In genomic region chr21:25507522-25507921, GRCh38 we compare ENCODE assay signal across 11 cellular contexts.
DNase-seq lines count a peak whose midpoint lies in the region; ATAC-seq and TF ChIP-seq lines count a peak whose summit lies in the region.
"Had no signal": no experiment of that assay in that cellular context is flagged by ENCODE, and none has a peak within 500 bp of the region (broad histone marks: within the 10 kb centered on the region; RNA-seq: fewer than 3 reads in every experiment).

No MANE protein-coding gene starts in this region.

- peaks cover 3% of the 10 kb centered on the region for H3K4me1 ChIP-seq in left ventricle myocardium inferior
- no peaks in the 10 kb centered on the region for H3K4me1 ChIP-seq in mucosa of descending colon (ENCODE audit: low read depth)
- H3K4me1 ChIP-seq: A549 had no signal

- TF ChIP-seq CTCF in glutamatergic neuron (IDR thresholded peaks at IDR 0.05; ENCODE audit: partially characterized antibody, unreplicated experiment): peak; percentile 12
- no peak for TF ChIP-seq CTCF in left ventricle myocardium inferior (IDR thresholded peaks at IDR 0.05; ENCODE audit: borderline replicate concordance)
- no peak for TF ChIP-seq CTCF in mucosa of descending colon (IDR thresholded peaks at IDR 0.05)

- H3K27ac Mint-ChIP-seq in glutamatergic neuron (ENCODE audit: unreplicated experiment): no peak overlapping the region

- H3K36me3 ChIP-seq in left ventricle myocardium inferior (no peaks in the 10 kb centered on the region), mucosa of descending colon (ENCODE audit: low read depth) (no peaks in the 10 kb centered on the region)

- H3K9me3 Mint-ChIP-seq in glutamatergic neuron (ENCODE audit: unreplicated experiment): no peaks in the 10 kb centered on the region

- no peaks in the 10 kb centered on the region for H3K27me3 Mint-ChIP-seq in glutamatergic neuron (ENCODE audit: unreplicated experiment)

- intact Hi-C loops in left ventricle myocardium inferior (cut with micrococcal nuclease) (no loop called here), mucosa of descending colon (cut with DNase I, micrococcal nuclease) (no loop called here)

- H3K4me1 Mint-ChIP-seq in glutamatergic neuron (ENCODE audit: low read depth, unreplicated experiment): no peaks in the 10 kb centered on the region

- DNase-seq in NCI-H748 (lab: John Stamatoyannopoulos, UW; ENCODE audit: unreplicated experiment): peak; percentile 9
- no peak for DNase-seq in NCI-H748 treated with DMSO at 0.1 percent for 48 hours (lab: John Stamatoyannopoulos, UW)
- no peak for DNase-seq in glutamatergic neuron
- DNase-seq in left ventricle myocardium inferior: no peak
- DNase-seq in H4 (ENCODE audit: low spot score): no peak
- DNase-seq in mucosa of descending colon: no peak
- DNase-seq: activated T-cell treated with anti-CD3 and anti-CD28 coated beads, Interleukin-2, amount 50 U/mL, for 48 hours had no signal

- H3K27ac ChIP-seq in left ventricle myocardium inferior (replicated peaks): no peak overlapping the region
- H3K27ac ChIP-seq: A549 had no signal

- H3K4me3 Mint-ChIP-seq in glutamatergic neuron (ENCODE audit: unreplicated experiment): no peak overlapping the region

- H3K9me3 ChIP-seq in left ventricle myocardium inferior (replicated peaks): no peaks in the 10 kb centered on the region
- no peaks in the 10 kb centered on the region for H3K9me3 ChIP-seq in mucosa of descending colon
- H3K9me3 ChIP-seq: A549 had no signal

- peak; percentile 42 for ATAC-seq in GM21529 (IDR thresholded peaks at IDR 0.05; ENCODE audit: unreplicated experiment)
- peak; percentile 33 for ATAC-seq in HG03565 (IDR thresholded peaks at IDR 0.05; ENCODE audit: unreplicated experiment)
- ATAC-seq in mucosa of descending colon: no peak
- ATAC-seq: A549, K562 had no signal

- no peaks in the 10 kb centered on the region for H3K36me3 Mint-ChIP-seq in glutamatergic neuron (ENCODE audit: unreplicated experiment)

- no peaks in the 10 kb centered on the region for H3K27me3 ChIP-seq in left ventricle myocardium inferior (ENCODE audit: low read depth)

- H3K4me3 ChIP-seq in left ventricle myocardium inferior: no peak overlapping the region
- H3K4me3 ChIP-seq in mucosa of descending colon: no peak overlapping the region
- H3K4me3 ChIP-seq: A549, K562 had no signal
